8 cellular contexts compared by ENCODE assay signal in the genomic region with DNA sequence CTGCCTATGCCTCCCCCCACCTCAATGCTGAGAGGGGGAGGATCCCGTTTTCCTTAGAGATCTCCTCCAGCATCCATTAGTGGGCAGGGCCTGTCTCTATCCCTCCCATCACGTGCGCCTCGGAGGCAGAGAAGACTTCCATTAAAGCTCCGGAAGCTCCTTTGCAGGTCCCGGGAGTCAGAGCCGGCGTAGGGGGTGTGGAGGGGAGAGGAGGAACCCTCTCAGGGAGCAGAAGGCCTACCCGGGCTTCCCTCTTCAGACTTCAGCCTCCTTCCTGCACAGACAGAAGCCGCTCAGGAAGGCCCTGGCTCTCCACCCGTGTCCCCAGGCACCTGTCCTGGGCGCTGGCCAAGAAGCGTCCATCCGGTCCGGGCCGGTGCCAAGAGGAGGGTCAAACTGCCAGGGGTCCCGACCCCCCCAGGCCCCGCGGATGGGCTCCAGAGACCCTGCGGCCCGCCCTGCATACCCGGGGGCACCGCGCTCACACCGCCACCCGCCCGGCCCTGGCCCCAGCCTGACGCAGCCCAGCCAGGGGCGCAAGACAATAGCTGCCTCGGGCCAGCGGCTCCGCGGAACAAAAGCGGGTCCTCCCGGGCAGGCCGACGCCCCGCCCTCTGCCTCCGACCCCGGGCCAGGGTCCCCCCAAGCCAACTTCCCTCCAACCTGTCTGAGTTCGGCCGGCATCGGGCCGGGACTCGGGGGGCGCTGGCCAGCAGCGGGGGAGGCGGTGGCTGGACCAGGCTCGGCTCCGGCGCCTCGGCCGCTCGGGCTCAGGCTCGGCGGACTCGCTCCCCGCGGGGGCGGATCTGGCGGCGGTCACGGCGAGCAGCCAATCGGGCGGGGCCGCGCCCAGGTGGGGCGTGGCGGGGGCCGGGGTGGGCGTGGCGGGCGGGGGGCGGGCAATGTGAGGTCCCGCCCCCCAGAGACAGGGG. TPM values are rescaled to one million over a fixed set of nuclear protein-coding genes. Genes with fewer than 3 reads are reported as not detected.
A peak's percentile ranks its signal among the peaks of the same experiment; 100 is the strongest.
DNase-seq lines count a peak whose midpoint lies in the region; ATAC-seq lines count a peak whose summit lies in the region.

No MANE protein-coding gene starts in this region.

- DNase-seq in DMS79 (lab: John Stamatoyannopoulos, UW), result peak; percentile 40
- DNase-seq in OCI-M1 (lab: John Stamatoyannopoulos, UW), result peak; percentile 87
- DNase-seq in activated T-helper 1 cell treated with anti-CD3 and anti-CD28 coated beads, Interleukin-2, amount 50 U/mL, for 16 hours (ENCODE audit: low read depth in 1 of 2, low spot score in 1 of 2), result peak; percentile 28 to 49
- DNase-seq in fibroblast of gingiva (ENCODE audit: low read depth), result peak; percentile 54
- peak; percentile 67 for DNase-seq in naive B cell
- peak; percentile 61 for DNase-seq in stimulated activated naive B cell treated with anti-CD40 and anti-IgM and Interleukin-4, amounts not matched to agents 10 μg/mL and 1 μg/mL and 100 μg/mL, for 72 hours

- H3K36me3 Mint-ChIP-seq in naive B cell, result no peaks in the 10 kb centered on the region
- H3K36me3 Mint-ChIP-seq in stimulated activated naive B cell treated with anti-CD40 and anti-IgM and Interleukin-4, amounts not matched to agents 10 μg/mL and 1 μg/mL and 100 μg/mL, for 72 hours, result no peaks in the 10 kb centered on the region

- H3K9me3 Mint-ChIP-seq in naive B cell, result no peaks in the 10 kb centered on the region
- no peaks in the 10 kb centered on the region for H3K9me3 Mint-ChIP-seq in stimulated activated naive B cell treated with anti-CD40 and anti-IgM and Interleukin-4, amounts not matched to agents 10 μg/mL and 1 μg/mL and 100 μg/mL, for 72 hours

- no peak overlapping the region for H3K27ac Mint-ChIP-seq in naive B cell
- H3K27ac Mint-ChIP-seq in stimulated activated naive B cell treated with anti-CD40 and anti-IgM and Interleukin-4, amounts not matched to agents 10 μg/mL and 1 μg/mL and 100 μg/mL, for 72 hours, result no peak overlapping the region

- peak; percentile 44 for ATAC-seq in HG03565 (IDR thresholded peaks at IDR 0.05; ENCODE audit: unreplicated experiment)
- peak; percentile 87 to 90 for ATAC-seq in naive B cell (ENCODE audit: low read depth in 2 of 2)
- peak; percentile 89 to 93 for ATAC-seq in stimulated activated naive B cell treated with anti-CD40 and anti-IgM and Interleukin-4, amounts not matched to agents 10 μg/mL and 1 μg/mL and 100 μg/mL, for 72 hours (replicated peaks)
- ATAC-seq in HG02840 (IDR thresholded peaks at IDR 0.05; ENCODE audit: low FRiP score, unreplicated experiment), result no peak

- peaks cover 0 to 11% (median 0%) of the 10 kb centered on the region in 3 donors for H3K27me3 Mint-ChIP-seq in naive B cell
- H3K27me3 Mint-ChIP-seq in stimulated activated naive B cell treated with anti-CD40 and anti-IgM and Interleukin-4, amounts not matched to agents 10 μg/mL and 1 μg/mL and 100 μg/mL, for 72 hours, result peaks cover 0 to 5% of the 10 kb centered on the region in 2 donors

- peak overlapping the region; percentile 71 to 88 (median 78) for H3K4me3 Mint-ChIP-seq in naive B cell
- peak overlapping the region; percentile 60 to 77 for H3K4me3 Mint-ChIP-seq in stimulated activated naive B cell treated with anti-CD40 and anti-IgM and Interleukin-4, amounts not matched to agents 10 μg/mL and 1 μg/mL and 100 μg/mL, for 72 hours

- peaks cover 0 to 15% (median 9%) of the 10 kb centered on the region in 3 donors for H3K4me1 Mint-ChIP-seq in naive B cell
- H3K4me1 Mint-ChIP-seq in stimulated activated naive B cell treated with anti-CD40 and anti-IgM and Interleukin-4, amounts not matched to agents 10 μg/mL and 1 μg/mL and 100 μg/mL, for 72 hours, result peaks cover 6 to 17% of the 10 kb centered on the region in 2 donors

RNA-seq across cellular contexts. Expression of gene ARVCF, which starts 29.9 kb away (rescaled TPM):
- 1 to 10 TPM in 1 of 6 donors, under 1 TPM in 4, not detected in 1; 0.24 to 2.5 (median 0.56) TPM for polyA plus RNA-seq in naive B cell (ENCODE audit: low read depth in 6 of 6)

RNA-seq across cellular contexts. Expression of gene TANGO2, which starts 34.2 kb away (rescaled TPM):
- 10 to 100 TPM; 24.3 to 46.1 (median 34.6) TPM for polyA plus RNA-seq in naive B cell (ENCODE audit: low read depth in 6 of 6)

RNA-seq across cellular contexts. Expression of gene TXNRD2, which starts 45.1 kb away (rescaled TPM):
- polyA plus RNA-seq in naive B cell (ENCODE audit: low read depth in 6 of 6), result 10 to 100 TPM in 3 of 6 donors, 1 to 10 TPM in 3; 8.1 to 14.7 (median 10.1) TPM

RNA-seq across cellular contexts. Expression of gene COMT, which starts 45.1 kb away (rescaled TPM):
- 10 to 100 TPM; 62.2 to 76.0 (median 69.6) TPM for polyA plus RNA-seq in naive B cell (ENCODE audit: low read depth in 6 of 6)
